In the genomic region with DNA sequence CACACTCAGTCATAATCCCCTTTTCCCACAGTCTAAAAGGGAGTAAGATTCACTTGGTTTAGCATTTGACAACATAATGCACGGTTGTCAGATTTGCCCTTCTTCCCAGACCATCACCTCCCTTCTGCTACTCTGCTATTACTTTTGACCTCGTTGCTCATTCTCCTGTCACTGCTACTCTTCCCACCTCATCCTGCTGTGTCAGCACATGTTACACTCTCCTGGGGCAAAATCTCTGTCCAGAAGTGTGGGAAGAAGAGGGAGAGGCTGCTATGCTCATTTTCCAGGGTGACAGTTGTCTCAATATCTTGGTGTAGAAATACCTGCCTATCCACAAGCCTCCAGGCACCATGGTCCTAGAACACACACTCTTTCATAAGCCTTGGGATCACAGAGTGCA, we compare ENCODE assay signal across 23 cellular contexts.
"Had no signal": no experiment of that assay in that cellular context is flagged by ENCODE, and none has a peak within 500 bp of the region (broad histone marks: within the 10 kb centered on the region; RNA-seq: fewer than 3 reads in every experiment).

No MANE protein-coding gene starts in this region.

- DNase-seq: hippocampal formation; left colon; left lung; lower lobe of right lung; midbrain; mucosa of descending colon; naive thymus-derived CD4-positive, alpha-beta T cell; ovary; right cardiac atrium; sigmoid colon; small intestine; spleen; stimulated activated CD4-positive, alpha-beta T cell treated with anti-CD3 and anti-CD28 coated beads, Interleukin-4, amount 100 ng/mL, for 24 hours; stimulated activated naive CD4-positive, alpha-beta T cell treated with Interleukin-2 at 50 U/mL for 16 hours; stimulated activated naive CD8-positive, alpha-beta T cell treated with anti-CD3 and anti-CD28 coated beads, Interleukin-15, amount 100 ng/mL, for 72 hours; testis; thyroid gland; transverse colon; upper lobe of left lung had no signal

- H3K4me3 ChIP-seq: left lung, lower lobe of right lung, mucosa of descending colon, ovary, sigmoid colon, spleen, testis, thyroid gland, transverse colon, upper lobe of left lung, vagina had no signal

- H3K4me3 Mint-ChIP-seq: naive thymus-derived CD4-positive, alpha-beta T cell; natural killer cell treated with Interleukin-12 subunit alpha and Interleukin-12 subunit beta and Interleukin-15 and Interleukin-18, amount 100 ng/mL, for 72 hours; stimulated activated effector memory CD8-positive, alpha-beta T cell treated with anti-CD3 and anti-CD28 coated beads, Interleukin-12 subunit alpha, Interleukin-12 subunit beta, amount 100 ng/mL, for 72 hours; stimulated activated naive CD8-positive, alpha-beta T cell treated with anti-CD3 and anti-CD28 coated beads, Interleukin-15, amount 100 ng/mL, for 72 hours had no signal

- H3K27ac Mint-ChIP-seq: naive thymus-derived CD4-positive, alpha-beta T cell; natural killer cell treated with Interleukin-12 subunit alpha and Interleukin-12 subunit beta and Interleukin-15 and Interleukin-18, amount 100 ng/mL, for 72 hours; progenitor cell of endocrine pancreas; stimulated activated effector memory CD8-positive, alpha-beta T cell treated with anti-CD3 and anti-CD28 coated beads, Interleukin-12 subunit alpha, Interleukin-12 subunit beta, amount 100 ng/mL, for 72 hours; stimulated activated naive CD8-positive, alpha-beta T cell treated with anti-CD3 and anti-CD28 coated beads, Interleukin-15, amount 100 ng/mL, for 72 hours had no signal

- H3K36me3 Mint-ChIP-seq: naive thymus-derived CD4-positive, alpha-beta T cell; stimulated activated effector memory CD8-positive, alpha-beta T cell treated with anti-CD3 and anti-CD28 coated beads, Interleukin-12 subunit alpha, Interleukin-12 subunit beta, amount 100 ng/mL, for 72 hours had no signal

- H3K9me3 ChIP-seq: lower lobe of right lung, mucosa of descending colon, ovary, sigmoid colon, testis, thyroid gland, transverse colon, upper lobe of left lung, vagina had no signal

- H3K27me3 ChIP-seq: left lung, ovary, sigmoid colon, spleen, testis, thyroid gland, transverse colon, upper lobe of left lung, vagina had no signal

- H3K4me1 Mint-ChIP-seq: naive thymus-derived CD4-positive, alpha-beta T cell; stimulated activated effector memory CD8-positive, alpha-beta T cell treated with anti-CD3 and anti-CD28 coated beads, Interleukin-12 subunit alpha, Interleukin-12 subunit beta, amount 100 ng/mL, for 72 hours; stimulated activated naive CD8-positive, alpha-beta T cell treated with anti-CD3 and anti-CD28 coated beads, Interleukin-15, amount 100 ng/mL, for 72 hours had no signal

- H3K4me1 ChIP-seq: lower lobe of right lung, spleen, vagina had no signal

- H3K27me3 Mint-ChIP-seq: naive thymus-derived CD4-positive, alpha-beta T cell; progenitor cell of endocrine pancreas; stimulated activated naive CD8-positive, alpha-beta T cell treated with anti-CD3 and anti-CD28 coated beads, Interleukin-15, amount 100 ng/mL, for 72 hours had no signal

- H3K9me3 Mint-ChIP-seq: natural killer cell treated with Interleukin-12 subunit alpha and Interleukin-12 subunit beta and Interleukin-15 and Interleukin-18, amount 100 ng/mL, for 72 hours; stimulated activated effector memory CD8-positive, alpha-beta T cell treated with anti-CD3 and anti-CD28 coated beads, Interleukin-12 subunit alpha, Interleukin-12 subunit beta, amount 100 ng/mL, for 72 hours; stimulated activated naive CD8-positive, alpha-beta T cell treated with anti-CD3 and anti-CD28 coated beads, Interleukin-15, amount 100 ng/mL, for 72 hours had no signal

- H3K27ac ChIP-seq: left lung, lower lobe of right lung, ovary, sigmoid colon, spleen, testis, thyroid gland, transverse colon, upper lobe of left lung, vagina had no signal

- H3K36me3 ChIP-seq: left lung, lower lobe of right lung, ovary, sigmoid colon, spleen, thyroid gland, transverse colon, upper lobe of left lung, vagina had no signal
